ENCODE assay signal across 19 cellular contexts in genomic region chr6:72321741-72322140, GRCh38.
DNase-seq lines count a peak whose midpoint lies in the region; ATAC-seq and TF ChIP-seq lines count a peak whose summit lies in the region.
"Had no signal": no experiment of that assay in that cellular context is flagged by ENCODE, and none has a peak within 500 bp of the region (broad histone marks: within the 10 kb centered on the region; RNA-seq: fewer than 3 reads in every experiment).

No MANE protein-coding gene starts in this region.

- no peak for ATAC-seq in HG02870 (IDR thresholded peaks at IDR 0.05; ENCODE audit: unreplicated experiment)
- ATAC-seq in HG03520 (IDR thresholded peaks at IDR 0.05; ENCODE audit: unreplicated experiment), result no peak
- ATAC-seq: activated T-cell treated with anti-CD3 and anti-CD28 coated beads, Interleukin-2, amount 50 U/mL, for 72 hours; HCT116; natural killer cell treated with Interleukin-12 subunit alpha and Interleukin-12 subunit beta and Interleukin-15 and Interleukin-18, amount 100 ng/mL, for 72 hours had no signal

- no peaks in the 10 kb centered on the region for H3K79me2 ChIP-seq in osteoblast (ENCODE audit: insufficient read depth, low read length)

- H3K27ac ChIP-seq in osteoblast (ENCODE audit: low read depth, low read length) (no peak overlapping the region), sigmoid colon (no peak overlapping the region)
- H3K27ac ChIP-seq: C4-2B, esophagus muscularis mucosa, testis had no signal

- TF ChIP-seq EP300 in sigmoid colon (IDR thresholded peaks at IDR 0.05), result no peak

- H3K4me2 ChIP-seq in osteoblast (ENCODE audit: insufficient read depth, low read length), result no peak overlapping the region

- TF ChIP-seq CTCF in osteoblast (IDR thresholded peaks at IDR 0.05; ENCODE audit: extremely low read depth, low read depth, low read length), result no peak
- TF ChIP-seq CTCF in sigmoid colon (IDR thresholded peaks at IDR 0.05), result no peak

- no peaks in the 10 kb centered on the region for H3K36me3 ChIP-seq in osteoblast (ENCODE audit: insufficient read depth, low read length)
- no peaks in the 10 kb centered on the region for H3K36me3 ChIP-seq in sigmoid colon
- H3K36me3 ChIP-seq: esophagus muscularis mucosa had no signal

- no peak overlapping the region for H3K4me3 ChIP-seq in osteoblast (ENCODE audit: insufficient read depth, low read length)
- H3K4me3 ChIP-seq in sigmoid colon, result no peak overlapping the region
- H3K4me3 ChIP-seq: esophagus muscularis mucosa, testis had no signal

- H4K20me1 ChIP-seq in osteoblast (ENCODE audit: insufficient read depth, low read length), result no peaks in the 10 kb centered on the region

- intact Hi-C loops in sigmoid colon (cut with DNase I), result loop anchor here (10.0 kb wide), 1 partner anchor 813 kb away; no protein-coding TSS in a partner anchor

- H3K4me1 ChIP-seq in osteoblast (ENCODE audit: insufficient read depth, low read length) (peaks cover 5% of the 10 kb centered on the region), sigmoid colon (no peaks in the 10 kb centered on the region)
- H3K4me1 ChIP-seq: testis had no signal

- DNase-seq in AG20443 (ENCODE audit: low spot score), result peak; percentile 15
- peak; percentile 53 for DNase-seq in M059J (ENCODE audit: low read depth)
- DNase-seq in dedifferentiated amniotic fluid mesenchymal stem cell (ENCODE audit: extremely low spot score), result peak; percentile 83
- peak; percentile 19 for DNase-seq in osteoblast (ENCODE audit: insufficient read length, low spot score, missing footprints)
- no peak for DNase-seq in T-helper 1 cell
- DNase-seq in sigmoid colon, result no peak
- DNase-seq: activated CD4-positive, alpha-beta T cell treated with anti-CD3 and anti-CD28 coated beads, Interleukin-2, amount 10 ng/mL, durations not matched to agents 24 days and 14 days; activated T-cell treated with anti-CD3 and anti-CD28 coated beads, Interleukin-2, amount 50 U/mL, for 72 hours; DMS79; Kasumi-1; retina; SHP77 treated with DMSO at 0.1 percent for 48 hours; testis had no signal

- TF ChIP-seq POLR2A in sigmoid colon (IDR thresholded peaks at IDR 0.05), result no peak

- H2AFZ ChIP-seq in osteoblast (ENCODE audit: low read length), result peak overlapping the region; percentile 48

- H3K9me3 ChIP-seq in osteoblast (ENCODE audit: low read depth, low read length) (no peaks in the 10 kb centered on the region), sigmoid colon (no peaks in the 10 kb centered on the region)
- H3K9me3 ChIP-seq: esophagus muscularis mucosa, testis had no signal

- H3K27me3 ChIP-seq in osteoblast (ENCODE audit: insufficient read depth, low read length) (no peaks in the 10 kb centered on the region), sigmoid colon (no peaks in the 10 kb centered on the region)
- H3K27me3 ChIP-seq: esophagus muscularis mucosa, testis had no signal

Comparison
In these comparisons a context has a peak if more than half of its experiments do, and no peak if none do; other contexts are left out.
1. DNase-seq: peak in AG20443 (single experiment), M059J (single experiment), dedifferentiated amniotic fluid mesenchymal stem cell (single experiment) and osteoblast (single experiment); none in T-helper 1 cell (0 of 5) and sigmoid colon (single experiment).